ENCODE assay signal across 7 cellular contexts in the genomic region with DNA sequence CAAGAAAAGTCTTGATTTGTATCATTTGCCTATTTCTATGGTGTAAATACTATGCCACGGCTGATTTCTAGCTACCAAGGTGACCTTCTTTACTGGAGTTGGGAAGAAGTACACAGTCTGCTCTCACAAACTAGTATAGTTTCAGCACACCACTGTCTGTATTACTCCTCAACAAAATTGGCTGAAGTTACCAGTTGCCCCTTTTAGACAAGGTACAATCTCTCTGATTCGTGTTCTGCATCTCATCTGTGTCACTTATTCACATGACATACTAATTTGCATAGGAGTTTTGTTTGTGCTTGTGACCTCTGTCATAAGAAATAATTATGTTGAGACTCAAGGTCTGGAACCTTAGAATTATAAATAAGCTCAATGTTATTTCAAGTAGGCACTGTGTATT.
"Had no signal": no experiment of that assay in that cellular context is flagged by ENCODE, and none has a peak within 500 bp of the region (broad histone marks: within the 10 kb centered on the region; RNA-seq: fewer than 3 reads in every experiment).

No MANE protein-coding gene starts in this region.

- ATAC-seq: GM12878 had no signal

- H3K4me3 ChIP-seq: GM12878 had no signal

- DNase-seq: GDM1, GF-D8 had no signal

- FAIRE-seq: G401.6, GM12878, GM12891, GM12892, GM18507 had no signal
